10 cellular contexts compared by ENCODE assay signal in genomic region chr5:169979871-169980270, GRCh38. TPM values are rescaled to one million over a fixed set of nuclear protein-coding genes. Genes with fewer than 3 reads are reported as not detected.
DNase-seq lines count a peak whose midpoint lies in the region; ATAC-seq, FAIRE-seq and TF ChIP-seq lines count a peak whose summit lies in the region.
"Had no signal": no experiment of that assay in that cellular context is flagged by ENCODE, and none has a peak within 500 bp of the region (broad histone marks: within the 10 kb centered on the region; RNA-seq: fewer than 3 reads in every experiment).

No MANE protein-coding gene starts in this region.

- no peaks in the 10 kb centered on the region for H3K9me2 ChIP-seq in SK-N-SH

- H3K4me3 ChIP-seq in SK-N-SH (ENCODE audit: low read depth in 2 of 2, low read length in 1 of 2) (peak overlapping the region; percentile 58 to 85), mammary epithelial cell (replicated peaks in 1 of 3; ENCODE audit: insufficient read depth in 1 of 3, low read depth in 2 of 3, low read length in 3 of 3) (peak overlapping the region; percentile 51 to 85 (median 77)), kidney (ENCODE audit: low read length in 2 of 2) (peak overlapping the region; percentile 54 to 65), subcutaneous abdominal adipose tissue (ENCODE audit: low read depth in 1 of 5, low read length in 5 of 5) (peak overlapping the region in 4 of 5 donors; percentile 38 to 63 (median 46))

- H2AFZ ChIP-seq in SK-N-SH (ENCODE audit: low read depth) (peak overlapping the region; percentile 76), mammary epithelial cell (ENCODE audit: low read depth, low read length) (peak overlapping the region; percentile 85)

- dilution Hi-C loops in mammary epithelial cell (cut with HindIII; ENCODE audit: low sequenced_read_pairs), result no loop called here

- H3K9me3 ChIP-seq in SK-N-SH (no peaks in the 10 kb centered on the region), mammary epithelial cell (replicated peaks; ENCODE audit: insufficient read depth, low read length) (no peaks in the 10 kb centered on the region), kidney (ENCODE audit: control insufficient read depth in 1 of 2, low read length in 2 of 2) (no peaks in the 10 kb centered on the region), subcutaneous abdominal adipose tissue (ENCODE audit: control insufficient read depth in 5 of 5, low read length in 5 of 5) (no peaks in the 10 kb centered on the region)
- H3K9me3 ChIP-seq: upper lobe of right lung had no signal

- 18% methylated on average over 3 of the region's 3 CpGs for WGBS in SK-N-SH (ENCODE audit: low lambda C conversion rate)
- WGBS in mammary epithelial cell (ENCODE audit: low coverage, missing lambda C conversion rate), result 0% methylated on average over 2 of the region's 3 CpGs

- H3K79me2 ChIP-seq in SK-N-SH (ENCODE audit: insufficient read depth), result peaks cover 53% of the 10 kb centered on the region
- peaks cover 39% of the 10 kb centered on the region for H3K79me2 ChIP-seq in mammary epithelial cell (ENCODE audit: insufficient read depth, low read length)

- POLR2A ChIA-PET in SK-N-SH (lab: Yijun Ruan, JAX), result no interaction called here

- H3K9ac ChIP-seq in SK-N-SH (peak overlapping the region; percentile 79), mammary epithelial cell (ENCODE audit: insufficient read depth, low read length) (peak overlapping the region; percentile 92), kidney (ENCODE audit: low read length in 2 of 2) (no peak overlapping the region), subcutaneous abdominal adipose tissue (ENCODE audit: low read length in 5 of 5) (peak overlapping the region in 1 of 5 donors; percentile 68)

- H3K4me1 ChIP-seq in SK-N-SH (ENCODE audit: control insufficient read depth in 1 of 2, insufficient read depth in 2 of 2, low read depth in 1 of 2, low read length in 1 of 2) (peaks cover 2 to 27% of the 10 kb centered on the region in 2 experiments; a peak in 3 of 4 replicates), mammary epithelial cell (ENCODE audit: insufficient read depth, low read length) (peaks cover 41% of the 10 kb centered on the region), kidney (ENCODE audit: control insufficient read depth in 1 of 2, insufficient read depth in 1 of 2, low read depth in 1 of 2, low read length in 2 of 2) (peaks cover 0 to 3% of the 10 kb centered on the region in 2 donors), subcutaneous abdominal adipose tissue (ENCODE audit: control insufficient read depth in 5 of 5, insufficient read depth in 5 of 5, low read length in 5 of 5) (peaks cover 0 to 23% (median 6%) of the 10 kb centered on the region in 5 donors)
- H3K4me1 ChIP-seq: upper lobe of right lung had no signal

- H4K20me1 ChIP-seq in SK-N-SH (ENCODE audit: insufficient read depth) (no peaks in the 10 kb centered on the region), mammary epithelial cell (ENCODE audit: insufficient read depth, low read length) (no peaks in the 10 kb centered on the region)

- no peak for TF ChIP-seq RAD21 in SK-N-SH (IDR thresholded peaks at IDR 0.05; ENCODE audit: low read length)

- no peak for TF ChIP-seq EP300 in SK-N-SH (IDR thresholded peaks at IDR 0.05; ENCODE audit: borderline replicate concordance in 1 of 2, low read depth in 1 of 2, low read length in 1 of 2)

- no peak for FAIRE-seq in kidney (lab: Jason Lieb, UNC)

- H3K36me3 ChIP-seq in SK-N-SH (replicated peaks in 1 of 2; ENCODE audit: control insufficient read depth in 1 of 2, insufficient read depth in 2 of 2, low read length in 1 of 2), result no peaks in the 10 kb centered on the region
- no peaks in the 10 kb centered on the region for H3K36me3 ChIP-seq in mammary epithelial cell (ENCODE audit: insufficient read depth, low read length)
- no peaks in the 10 kb centered on the region for H3K36me3 ChIP-seq in kidney (ENCODE audit: control insufficient read depth in 1 of 2, insufficient read depth in 2 of 2, low read length in 2 of 2)
- peaks cover 0 to 9% (median 0%) of the 10 kb centered on the region in 5 donors for H3K36me3 ChIP-seq in subcutaneous abdominal adipose tissue (ENCODE audit: control insufficient read depth in 5 of 5, insufficient read depth in 5 of 5, low read length in 5 of 5)
- H3K36me3 ChIP-seq: upper lobe of right lung had no signal

- H3K27ac ChIP-seq in SK-N-SH (ENCODE audit: low read depth in 2 of 2, low read length in 1 of 2) (peak overlapping the region; percentile 32 to 92; a peak in 3 of 4 replicates), mammary epithelial cell (ENCODE audit: insufficient read depth, low read depth, low read length) (peak overlapping the region; percentile 93), kidney (ENCODE audit: low read depth in 2 of 2, low read length in 2 of 2) (no peak overlapping the region), subcutaneous abdominal adipose tissue (ENCODE audit: low read depth, low read length) (no peak overlapping the region)
- H3K27ac ChIP-seq: 22Rv1, upper lobe of right lung had no signal

- H3K27me3 ChIP-seq in SK-N-SH (ENCODE audit: insufficient read depth), result no peaks in the 10 kb centered on the region
- no peaks in the 10 kb centered on the region for H3K27me3 ChIP-seq in mammary epithelial cell (ENCODE audit: insufficient read depth, low read length)
- H3K27me3 ChIP-seq in subcutaneous abdominal adipose tissue (ENCODE audit: control insufficient read depth in 5 of 5, insufficient read depth in 4 of 5, low read length in 5 of 5), result peaks cover 0 to 9% (median 0%) of the 10 kb centered on the region in 5 donors
- H3K27me3 ChIP-seq: upper lobe of right lung had no signal

- in situ Hi-C loops in mammary epithelial cell (cut with MboI; ENCODE audit: low sequenced_read_pairs in 2 of 2), result loop anchor here in 1 of 2 donors (5.0 kb wide), 1 partner anchor 278 kb away; no protein-coding TSS in a partner anchor

- intact Hi-C loops in mammary epithelial cell (cut with micrococcal nuclease), result loop anchor here (1.0 to 5.0 kb wide), 7 partner anchors 69 to 398 kb away; partner anchors contain the start of gene SPDL1
- intact Hi-C loops in kidney (cut with DNase I), result no loop called here

- H3F3A ChIP-seq in SK-N-SH (replicated peaks; ENCODE audit: insufficient read depth), result peaks cover 15% of the 10 kb centered on the region

- CTCF ChIA-PET in SK-N-SH (lab: Yijun Ruan, JAX) (interaction anchor here (0.6 to 2.5 kb wide), 115 partner anchors 11 to 1043 kb away, joined by 3 to 95 read pairs (median 5); partner anchors contain the start of genes C5orf58 and SPDL1), mammary epithelial cell (lab: Charles Lee; ENCODE audit: low non-redundant PET) (interaction anchor here (0.5 to 2.0 kb wide), 12 partner anchors 9 to 1186 kb away, joined by 3 to 31 read pairs (median 4); no protein-coding TSS in a partner anchor)

- no peak for DNase-seq in SK-N-SH
- DNase-seq in mammary epithelial cell, result no peak
- DNase-seq in kidney, result no peak
- DNase-seq in stimulated activated CD8-positive, alpha-beta memory T cell treated with anti-CD3 and anti-CD28 coated beads, Interleukin-4, amount 100 ng/mL, for 48 hours, result no peak
- DNase-seq in iPS-NIHi7 (ENCODE audit: extremely low spot score), result no peak
- no peak for DNase-seq in UCSD-AML1 (lab: John Stamatoyannopoulos, UW; ENCODE audit: unreplicated experiment)
- DNase-seq: upper lobe of right lung had no signal

- no peak for ATAC-seq in SK-N-SH treated with all-trans-retinoic acid at 6 μM for 48 hours

- BruUV-seq in mammary epithelial cell (replicated peaks; lab: Mats Ljungman, UMichigan), result TSS peak; percentile 55

- TF ChIP-seq CTCF in SK-N-SH (IDR thresholded peaks at IDR 0.05) (no peak), mammary epithelial cell (conservative IDR thresholded peaks at IDR 0.05 in 1 of 2, IDR thresholded peaks at IDR 0.05 in 1 of 2; ENCODE audit: extremely low read depth in 1 of 2, insufficient read depth in 1 of 2, low read depth in 1 of 2, low read length in 2 of 2) (no peak), kidney (IDR thresholded peaks at IDR 0.05; ENCODE audit: borderline replicate concordance, extremely low read depth, insufficient read depth) (no peak)

- H3K4me2 ChIP-seq in SK-N-SH, result peak overlapping the region; percentile 94
- peak overlapping the region; percentile 80 for H3K4me2 ChIP-seq in mammary epithelial cell (ENCODE audit: insufficient read depth, low read depth, low read length)

TF ChIP-seq in SK-N-SH, 30 proteins besides CTCF, POLR2A, EP300 and RAD21 (continues in another document):
- no peak for TF ChIP-seq NFIC (IDR thresholded peaks at IDR 0.05; ENCODE audit: borderline replicate concordance)
- TF ChIP-seq NRF1 (IDR thresholded peaks at IDR 0.05; ENCODE audit: low read depth, low read length), result no peak
- no peak for TF ChIP-seq MXI1 (IDR thresholded peaks at IDR 0.05; ENCODE audit: low read depth, low read length)
- no peak for TF ChIP-seq JUND (IDR thresholded peaks at IDR 0.05)

TF ChIP-seq in SK-N-SH treated with all-trans-retinoic acid at 6 μM for 48 hours, 23 proteins besides CTCF, POLR2A, EP300 and RAD21 (continues in another document):
- no peak for TF ChIP-seq ARNTL (CRISPR knock-in tag; IDR thresholded peaks at IDR 0.05; ENCODE audit: borderline replicate concordance, low read depth)
- no peak for TF ChIP-seq ESRRG (CRISPR knock-in tag; IDR thresholded peaks at IDR 0.05)
- no peak for TF ChIP-seq ZNF565 (CRISPR knock-in tag; conservative IDR thresholded peaks at IDR 0.05; ENCODE audit: low read depth)
- TF ChIP-seq, protein P1, sequence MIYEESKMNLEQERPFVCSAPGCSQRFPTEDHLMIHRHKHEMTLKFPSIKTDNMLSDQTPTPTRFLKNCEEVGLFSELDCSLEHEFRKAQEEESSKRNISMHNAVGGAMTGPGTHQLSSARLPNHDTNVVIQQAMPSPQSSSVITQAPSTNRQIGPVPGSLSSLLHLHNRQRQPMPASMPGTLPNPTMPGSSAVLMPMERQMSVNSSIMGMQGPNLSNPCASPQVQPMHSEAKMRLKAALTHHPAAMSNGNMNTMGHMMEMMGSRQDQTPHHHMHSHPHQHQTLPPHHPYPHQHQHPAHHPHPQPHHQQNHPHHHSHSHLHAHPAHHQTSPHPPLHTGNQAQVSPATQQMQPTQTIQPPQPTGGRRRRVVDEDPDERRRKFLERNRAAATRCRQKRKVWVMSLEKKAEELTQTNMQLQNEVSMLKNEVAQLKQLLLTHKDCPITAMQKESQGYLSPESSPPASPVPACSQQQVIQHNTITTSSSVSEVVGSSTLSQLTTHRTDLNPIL (CRISPR knock-in tag; IDR thresholded peaks at IDR 0.05; ENCODE audit: low read depth), result no peak
- no peak for TF ChIP-seq SNAI2 (CRISPR knock-in tag; IDR thresholded peaks at IDR 0.05)
- TF ChIP-seq OSR1 (CRISPR knock-in tag; IDR thresholded peaks at IDR 0.05), result no peak
- no peak for TF ChIP-seq ZNF70 (CRISPR knock-in tag; IDR thresholded peaks at IDR 0.05)
- no peak for TF ChIP-seq RARB (CRISPR knock-in tag; IDR thresholded peaks at IDR 0.05)
- no peak for TF ChIP-seq TCF4 (CRISPR knock-in tag; IDR thresholded peaks at IDR 0.05; ENCODE audit: borderline replicate concordance)
- no peak for TF ChIP-seq ZFP30 (CRISPR knock-in tag; IDR thresholded peaks at IDR 0.05)

RNA-seq across cellular contexts. Expression of gene INSYN2B, which starts 0.4 kb away (rescaled TPM):
- polyA plus RNA-seq in SK-N-SH (2012; rRNA removed) (9.2 and 13.4 TPM in 2 replicates), mammary epithelial cell (13.1 TPM), kidney (ENCODE audit: insufficient read depth, low read depth, low replicate concordance) (not detected)
- polyA plus RNA-seq in SK-N-SH (2012; cell fraction: cytosol; rRNA removed), result 7.1 and 9.7 TPM in 2 replicates
- polyA plus RNA-seq in SK-N-SH (2012; cell fraction: nucleus; rRNA removed), result 6.6 and 9.4 TPM in 2 replicates
- total RNA-seq in mammary epithelial cell (1 to 10 TPM; 2.0 to 8.7 TPM), kidney (0.28 TPM)
- polyA minus RNA-seq in mammary epithelial cell, result 7.4 TPM

Comparison
In these comparisons a context has a peak if more than half of its experiments do, and no peak if none do; other contexts are left out.
1. H3K27ac ChIP-seq: peak in SK-N-SH (2 of 2) and mammary epithelial cell (single experiment); none in kidney (0 of 2) and subcutaneous abdominal adipose tissue (single experiment).
2. H3K9ac ChIP-seq: peak in SK-N-SH (single experiment) and mammary epithelial cell (single experiment); none in kidney (0 of 2).
3. Peak in every context shown above with its lines, with median percentiles within 50 percentile points of each other: H3K4me3 ChIP-seq.